In genomic region chr1:202812176-202813026, GRCh38 we compare ENCODE assay signal across 12 cellular contexts. TPM values are rescaled to one million over a fixed set of nuclear protein-coding genes. Genes with fewer than 3 reads are reported as not detected.
DNase-seq lines count a peak whose midpoint lies in the region; ATAC-seq and TF ChIP-seq lines count a peak whose summit lies in the region.
"Had no signal": no experiment of that assay in that cellular context is flagged by ENCODE, and none has a peak within 500 bp of the region (broad histone marks: within the 10 kb centered on the region; RNA-seq: fewer than 3 reads in every experiment).

No MANE protein-coding gene starts in this region.

- H3K27me3 Mint-ChIP-seq in MCF 10A (ENCODE audit: insufficient read depth, unreplicated experiment), result peaks cover 6% of the 10 kb centered on the region

- POLR2A ChIA-PET in MCF 10A (lab: Yijun Ruan, JAX), result interaction anchor here (0.6 to 3.9 kb wide), 11 partner anchors 8 to 182 kb away, joined by 3 to 38 read pairs (median 4); partner anchors contain the start of gene RABIF

- in situ Hi-C loops in GM13976 (cut with MboI; ENCODE audit: low sequenced_read_pairs, unreplicated experiment), result no loop called here

- no peaks in the 10 kb centered on the region for H3K9me3 ChIP-seq in HUES6 (ENCODE audit: control insufficient read depth, insufficient read depth, low read depth, low read length)

- H3K27me3 ChIP-seq in HUES6 (ENCODE audit: control insufficient read depth, insufficient read depth, low read length), result peaks cover 16% of the 10 kb centered on the region

- no peaks in the 10 kb centered on the region for H3K36me3 ChIP-seq in HUES6 (ENCODE audit: control insufficient read depth, insufficient read depth, low read length)

- peaks cover 8% of the 10 kb centered on the region for H3K36me3 Mint-ChIP-seq in MCF 10A (ENCODE audit: insufficient read depth, unreplicated experiment)

- H3K9me3 Mint-ChIP-seq in MCF 10A (ENCODE audit: unreplicated experiment), result no peaks in the 10 kb centered on the region

- H3K4me3 ChIP-seq in AG10803 (ENCODE audit: low read length) (peak overlapping the region; percentile 85), HUES6 (ENCODE audit: low read depth, low read length) (peak overlapping the region; percentile 85)

- no peak for ATAC-seq in GM21576 (IDR thresholded peaks at IDR 0.05; ENCODE audit: unreplicated experiment)

- peaks cover 24% of the 10 kb centered on the region for H3K4me1 Mint-ChIP-seq in MCF 10A (ENCODE audit: insufficient read depth, unreplicated experiment)

- CTCF ChIA-PET in MCF 10A (lab: Yijun Ruan, JAX), result interaction anchor here (0.5 to 1.3 kb wide), 6 partner anchors 35 to 187 kb away, joined by 3 to 7 read pairs (median 3); no protein-coding TSS in a partner anchor

- no TSS peak for BruUV-seq in MCF 10A (replicated peaks; lab: Mats Ljungman, UMichigan)

- H3K4me1 ChIP-seq in HUES6 (ENCODE audit: control insufficient read depth, insufficient read depth, low read length), result peaks cover 28% of the 10 kb centered on the region

- intact Hi-C loops in MCF 10A (cut with micrococcal nuclease), result no loop called here

- H3K9ac ChIP-seq in HUES6 (ENCODE audit: low read length), result no peak overlapping the region

- peak overlapping the region; percentile 65 for H3K27ac Mint-ChIP-seq in MCF 10A (ENCODE audit: low read depth, unreplicated experiment)

- DNase-seq in AG10803 (ENCODE audit: low read depth), result no peak
- no peak for DNase-seq in MCF 10A (ENCODE audit: unreplicated experiment)
- peak; percentile 24 for DNase-seq in mucosa of gallbladder (ENCODE audit: low spot score)
- DNase-seq in GF-D8 (lab: John Stamatoyannopoulos, UW), result no peak
- no peak for DNase-seq in UCSD-AML1 (lab: John Stamatoyannopoulos, UW; ENCODE audit: unreplicated experiment)
- no peak for DNase-seq in GM13976 (ENCODE audit: low spot score)
- DNase-seq: activated effector memory CD4-positive, alpha-beta T cell treated with Interleukin-2 at 50 U/mL for 16 hours; NCI-H1436 treated with DMSO at 0.1 percent for 48 hours; SHP77 treated with DMSO at 0.1 percent for 48 hours had no signal

- TF ChIP-seq CTCF in AG10803 (conservative IDR thresholded peaks at IDR 0.05; ENCODE audit: low read length) (no peak), MCF 10A (IDR thresholded peaks at IDR 0.05; ENCODE audit: unreplicated experiment) (no peak), GM13976 (IDR thresholded peaks at IDR 0.05; ENCODE audit: borderline replicate concordance, control extremely low read depth, extremely low read depth, insufficient read depth, missing control alignments) (no peak)

- peak overlapping the region; percentile 81 for H3K4me3 Mint-ChIP-seq in MCF 10A (ENCODE audit: unreplicated experiment)

- H3K27ac ChIP-seq in HUES6 (ENCODE audit: low read depth, low read length), result no peak overlapping the region

RNA-seq across cellular contexts. Expression of gene PCAT6, which starts 1.6 kb away (rescaled TPM):
- 3.2 and 5.4 TPM in 2 replicates for total RNA-seq in MCF 10A (2022)
- 2.3 TPM for total RNA-seq in mucosa of gallbladder
- total RNA-seq: G401 had no signal

RNA-seq across cellular contexts. Expression of gene KDM5B, which starts 4.2 kb away (rescaled TPM):
- total RNA-seq in MCF 10A (2022) (180 and 203 TPM in 2 replicates), mucosa of gallbladder (75.0 TPM)
